Comparison of ENCODE assay signal across 22 cellular contexts in genomic region chr13:109871018-109871370, GRCh38.
DNase-seq lines count a peak whose midpoint lies in the region; ATAC-seq and TF ChIP-seq lines count a peak whose summit lies in the region.
"Had no signal": no experiment of that assay in that cellular context is flagged by ENCODE, and none has a peak within 500 bp of the region (broad histone marks: within the 10 kb centered on the region; RNA-seq: fewer than 3 reads in every experiment).

No MANE protein-coding gene starts in this region.

- H3K4me3 ChIP-seq in PC-3 (ENCODE audit: low read length) (no peak overlapping the region), epithelial cell of esophagus (ENCODE audit: low read length) (no peak overlapping the region), right cardiac atrium (ENCODE audit: low read length) (no peak overlapping the region)
- H3K4me3 ChIP-seq: GM23338, lung, right atrium auricular region had no signal

- no peaks in the 10 kb centered on the region for H3F3A ChIP-seq in PC-3 (ENCODE audit: low read length, unreplicated experiment)

- H3K79me2 ChIP-seq in PC-3 (ENCODE audit: low read length), result no peaks in the 10 kb centered on the region

- no peak overlapping the region for H3K9ac ChIP-seq in PC-3 (ENCODE audit: low read length)

- peak; percentile 45 for DNase-seq in ELR (ENCODE audit: low read depth)
- peak; percentile 59 for DNase-seq in PC-3
- peak; percentile 76 for DNase-seq in epithelial cell of esophagus (ENCODE audit: low read depth)
- DNase-seq in omental fat pad (ENCODE audit: low spot score), result no peak
- no peak for DNase-seq in right cardiac atrium
- no peak for DNase-seq in activated CD8-positive, alpha-beta memory T cell treated with anti-CD3 and anti-CD28 coated beads for 24 hours
- no peak for DNase-seq in ureter (ENCODE audit: low spot score)
- DNase-seq: activated naive CD8-positive, alpha-beta T cell treated with anti-CD3 and anti-CD28 coated beads, Interleukin-2, amount 10 ng/mL, durations not matched to agents 7 days and 5 days; CD4-positive, CD25-positive, alpha-beta regulatory T cell; cortex of kidney; Karpas-422; NCI-H1105 treated with DMSO at 0.1 percent for 48 hours; NCI-H2107; NCI-H526; SHP77 treated with DMSO at 0.1 percent for 48 hours had no signal

- H3K4me2 ChIP-seq in PC-3 (ENCODE audit: low read length), result peak overlapping the region; percentile 38
- H3K4me2 ChIP-seq: GM23338 had no signal

- WGBS in right cardiac atrium, result 96% methylated on average over 5 of the region's 5 CpGs

- intact Hi-C loops in PC-3 (cut with micrococcal nuclease), result no loop called here
- intact Hi-C loops in right cardiac atrium (cut with DNase I), result loop anchor here in 2 of 4 donors (5.0 to 10.0 kb wide), 2 partner anchors 234 to 236 kb away; no protein-coding TSS in a partner anchor

- H2AFZ ChIP-seq in PC-3 (ENCODE audit: low read length), result peak overlapping the region; percentile 11; the same call in 1 of the 2 replicates
- H2AFZ ChIP-seq: GM23338 had no signal

- H3K27me3 ChIP-seq in PC-3 (ENCODE audit: low read length) (no peaks in the 10 kb centered on the region), right cardiac atrium (ENCODE audit: control insufficient read depth, insufficient read depth) (no peaks in the 10 kb centered on the region)
- H3K27me3 ChIP-seq: right atrium auricular region had no signal

- no peak overlapping the region for H3K27ac ChIP-seq in PC-3 (ENCODE audit: low read length)
- H3K27ac ChIP-seq in right cardiac atrium (ENCODE audit: low read length), result no peak overlapping the region
- H3K27ac ChIP-seq: neutrophil had no signal

- H3K36me3 ChIP-seq in PC-3 (ENCODE audit: low read depth, low read length), result no peaks in the 10 kb centered on the region
- H3K36me3 ChIP-seq: neutrophil, right atrium auricular region had no signal

- TF ChIP-seq CTCF in PC-3 (conservative IDR thresholded peaks at IDR 0.05; ENCODE audit: low read depth, low read length), result no peak
- no peak for TF ChIP-seq CTCF in epithelial cell of esophagus (IDR thresholded peaks at IDR 0.05; ENCODE audit: insufficient read depth, low read depth, low read length, missing control alignments)
- no peak for TF ChIP-seq CTCF in omental fat pad (IDR thresholded peaks at IDR 0.05)

- no TSS peak for BruUV-seq in PC-3 (replicated peaks; lab: Mats Ljungman, UMichigan)

- H3K9me3 ChIP-seq in PC-3 (ENCODE audit: low read length) (no peaks in the 10 kb centered on the region), right cardiac atrium (ENCODE audit: control insufficient read depth, low read length) (no peaks in the 10 kb centered on the region)
- H3K9me3 ChIP-seq: neutrophil, right atrium auricular region had no signal

- no peaks in the 10 kb centered on the region for H3K9me2 ChIP-seq in PC-3 (replicated peaks; ENCODE audit: low read length)

- ATAC-seq in PC-3, result peak; percentile 58
- ATAC-seq in omental fat pad (ENCODE audit: low FRiP score), result peak; percentile 56
- no peak for ATAC-seq in right cardiac atrium
- ATAC-seq in HG02973 (IDR thresholded peaks at IDR 0.05; ENCODE audit: unreplicated experiment), result no peak
- ATAC-seq: activated T-helper 17 cell treated with anti-CD3 and anti-CD28 coated beads, Interleukin-2, amount 50 U/mL, for 72 hours; GM23338; stimulated activated effector memory CD8-positive, alpha-beta T cell treated with anti-CD3 and anti-CD28 coated beads, Interleukin-12 subunit alpha, Interleukin-12 subunit beta, amount 100 ng/mL, for 72 hours had no signal

- H3K4me1 ChIP-seq in PC-3 (ENCODE audit: insufficient read depth, low read length), result peaks cover 45% of the 10 kb centered on the region
- peaks cover 12% of the 10 kb centered on the region for H3K4me1 ChIP-seq in right cardiac atrium (ENCODE audit: control insufficient read depth, insufficient read depth, low read length)

- POLR2A ChIA-PET in PC-3 (lab: Charles Lee; ENCODE audit: unreplicated experiment), result interaction anchor here (0.5 kb wide), 1 partner anchor 1999 kb away, joined by 6 read pairs; no protein-coding TSS in a partner anchor

- no peaks in the 10 kb centered on the region for H4K20me1 ChIP-seq in PC-3 (ENCODE audit: low read length)

- CTCF ChIA-PET in PC-3 (lab: Charles Lee), result no interaction called here

Comparison
In these comparisons a context has a peak if more than half of its experiments do, and no peak if none do; other contexts are left out.
1. DNase-seq: peak in ELR (single experiment), PC-3 (single experiment) and epithelial cell of esophagus (single experiment); none in omental fat pad (single experiment), right cardiac atrium (0 of 3), activated CD8-positive, alpha-beta memory T cell treated with anti-CD3 and anti-CD28 coated beads for 24 hours (single experiment) and ureter (single experiment).
2. ATAC-seq: peak in PC-3 (single experiment) and omental fat pad (single experiment); none in right cardiac atrium (0 of 2) and HG02973 (single experiment).